Comparison of ENCODE assay signal across 21 cellular contexts in genomic region chr3:17755836-17756235, GRCh38. TPM values are rescaled to one million over a fixed set of nuclear protein-coding genes. Genes with fewer than 3 reads are reported as not detected.
DNase-seq lines count a peak whose midpoint lies in the region; ATAC-seq and TF ChIP-seq lines count a peak whose summit lies in the region.
"Had no signal": no experiment of that assay in that cellular context is flagged by ENCODE, and none has a peak within 500 bp of the region (broad histone marks: within the 10 kb centered on the region; RNA-seq: fewer than 3 reads in every experiment).

No MANE protein-coding gene starts in this region.

- intact Hi-C loops in CD4-positive, alpha-beta memory T cell (cut with micrococcal nuclease): no loop called here

- no peak for TF ChIP-seq CTCF in OCI-LY3 (IDR thresholded peaks at IDR 0.05; ENCODE audit: low read depth, low read length)

- H3K23ac ChIP-seq in mesendoderm (ENCODE audit: low read length): no peak overlapping the region

- no peaks in the 10 kb centered on the region for H3K27me3 ChIP-seq in CD4-positive, alpha-beta memory T cell (ENCODE audit: insufficient read depth, low read length)
- peaks cover 40% of the 10 kb centered on the region for H3K27me3 ChIP-seq in OCI-LY3 (ENCODE audit: low read depth, low read length)
- H3K27me3 ChIP-seq in mesendoderm (ENCODE audit: insufficient read depth, low read length, poor library complexity): no peaks in the 10 kb centered on the region
- H3K27me3 ChIP-seq: Peyer's patch, right atrium auricular region, vagina had no signal

- H3K27ac Mint-ChIP-seq in CD4-positive, alpha-beta memory T cell: no peak overlapping the region
- H3K27ac Mint-ChIP-seq: activated CD4-positive, alpha-beta T cell treated with anti-CD3 and anti-CD28 coated beads for 36 hours had no signal

- H3K4me1 Mint-ChIP-seq in CD4-positive, alpha-beta memory T cell: peaks cover 7 to 12% (median 8%) of the 10 kb centered on the region in 4 donors

- no peak overlapping the region for H2AK5ac ChIP-seq in mesendoderm (ENCODE audit: low read length)

- H3K27me3 Mint-ChIP-seq in CD4-positive, alpha-beta memory T cell: no peaks in the 10 kb centered on the region
- H3K27me3 Mint-ChIP-seq: activated CD4-positive, alpha-beta T cell treated with anti-CD3 and anti-CD28 coated beads for 36 hours had no signal

- H3K9me3 ChIP-seq in CD4-positive, alpha-beta memory T cell (ENCODE audit: control insufficient read depth in 1 of 2, low read length in 2 of 2): no peaks in the 10 kb centered on the region
- no peaks in the 10 kb centered on the region for H3K9me3 ChIP-seq in OCI-LY3 (ENCODE audit: insufficient read depth, low read length)
- H3K9me3 ChIP-seq: mucosa of descending colon, Peyer's patch, right atrium auricular region, vagina had no signal

- H3K56ac ChIP-seq in mesendoderm (ENCODE audit: low read length): no peak overlapping the region

- H3K79me2 ChIP-seq in OCI-LY3 (ENCODE audit: low read length) (no peaks in the 10 kb centered on the region), mesendoderm (ENCODE audit: control insufficient read depth, insufficient read depth, low read length) (no peaks in the 10 kb centered on the region)

- H2BK120ac ChIP-seq in mesendoderm (ENCODE audit: low read depth, low read length): no peak overlapping the region

- no peak overlapping the region for H3K27ac ChIP-seq in CD4-positive, alpha-beta memory T cell (ENCODE audit: low read depth, low read length)
- H3K27ac ChIP-seq in OCI-LY3 (ENCODE audit: low read length) (no peak overlapping the region), mesendoderm (ENCODE audit: low read depth, low read length) (no peak overlapping the region)
- H3K27ac ChIP-seq: HL-60, Peyer's patch, right atrium auricular region, vagina had no signal

- H3K9ac ChIP-seq in OCI-LY3 (ENCODE audit: low read length) (no peak overlapping the region), mesendoderm (ENCODE audit: low read length) (no peak overlapping the region)

- CTCF ChIA-PET in CD4-positive, alpha-beta memory T cell (lab: Charles Lee; ENCODE audit: partially characterized antibody): no interaction called here

- ATAC-seq in GM19452 (IDR thresholded peaks at IDR 0.05; ENCODE audit: unreplicated experiment): peak; percentile 66
- peak; percentile 63 for ATAC-seq in HG02870 (IDR thresholded peaks at IDR 0.05; ENCODE audit: unreplicated experiment)
- ATAC-seq in GM21390 (IDR thresholded peaks at IDR 0.05; ENCODE audit: unreplicated experiment): no peak
- ATAC-seq: activated CD4-positive, alpha-beta T cell treated with anti-CD3 and anti-CD28 coated beads for 36 hours; left cardiac atrium; mucosa of descending colon had no signal

- H3K36me3 Mint-ChIP-seq in CD4-positive, alpha-beta memory T cell: no peaks in the 10 kb centered on the region

- H3K4ac ChIP-seq in mesendoderm (ENCODE audit: low read depth, low read length): no peak overlapping the region

- H4K20me1 ChIP-seq in OCI-LY3 (ENCODE audit: insufficient read depth, low read length): peaks cover 5% of the 10 kb centered on the region; the same call in 1 of the 2 replicates

- H3K4me2 ChIP-seq in OCI-LY3 (ENCODE audit: low read length) (0 out of 2 replicates have a peak overlapping the region, but pooled peaks have one; percentile 1), mesendoderm (ENCODE audit: low read length) (no peak overlapping the region)

- H3K9me3 Mint-ChIP-seq in CD4-positive, alpha-beta memory T cell: no peaks in the 10 kb centered on the region

- no peak overlapping the region for H2BK15ac ChIP-seq in mesendoderm (replicated peaks; ENCODE audit: low read depth)

- no peak overlapping the region for H3K4me3 ChIP-seq in CD4-positive, alpha-beta memory T cell (ENCODE audit: low read length in 2 of 2)
- no peak overlapping the region for H3K4me3 ChIP-seq in OCI-LY3 (ENCODE audit: low read length)
- H3K4me3 ChIP-seq in mesendoderm (ENCODE audit: low read length): no peak overlapping the region
- H3K4me3 ChIP-seq: mucosa of descending colon, Peyer's patch, right atrium auricular region, vagina had no signal

- no peak overlapping the region for H3K4me3 Mint-ChIP-seq in CD4-positive, alpha-beta memory T cell
- H3K4me3 Mint-ChIP-seq: activated CD4-positive, alpha-beta T cell treated with anti-CD3 and anti-CD28 coated beads for 36 hours had no signal

- no CpG with 5 or more reads among the region's 1 CpG for WGBS in mesendoderm (ENCODE audit: extremely low coverage, insufficient coverage, low lambda C conversion rate)

- H3K36me3 ChIP-seq in CD4-positive, alpha-beta memory T cell (ENCODE audit: insufficient read depth, low read length): no peaks in the 10 kb centered on the region
- H3K36me3 ChIP-seq in OCI-LY3 (replicated peaks; ENCODE audit: low read depth, low read length) (no peaks in the 10 kb centered on the region), mesendoderm (ENCODE audit: control insufficient read depth, insufficient read depth, low read length) (no peaks in the 10 kb centered on the region)
- H3K36me3 ChIP-seq: Peyer's patch, right atrium auricular region, vagina had no signal

- no peak overlapping the region for H2BK5ac ChIP-seq in mesendoderm (ENCODE audit: low read length)

- H3K18ac ChIP-seq in mesendoderm (ENCODE audit: low read length): no peak overlapping the region

- H4K5ac ChIP-seq in mesendoderm (ENCODE audit: low read length): no peak overlapping the region

- POLR2A ChIA-PET in CD4-positive, alpha-beta memory T cell (lab: Charles Lee; ENCODE audit: partially characterized antibody): interaction anchor here (2.1 kb wide), 1 partner anchor 13 kb away, joined by 8 read pairs; the partner anchor contains the start of gene TBC1D5

- peaks cover 10% of the 10 kb centered on the region for H3K4me1 ChIP-seq in CD4-positive, alpha-beta memory T cell (ENCODE audit: insufficient read depth, low read length)
- peaks cover 27% of the 10 kb centered on the region for H3K4me1 ChIP-seq in OCI-LY3 (ENCODE audit: low read length)
- H3K4me1 ChIP-seq in mesendoderm (ENCODE audit: control insufficient read depth, low read depth, low read length): no peaks in the 10 kb centered on the region
- H3K4me1 ChIP-seq: Peyer's patch, right atrium auricular region had no signal

- H3K79me1 ChIP-seq in mesendoderm (ENCODE audit: low read length): no peaks in the 10 kb centered on the region

- DNase-seq in CD4-positive, alpha-beta memory T cell: peak in 4 of 5 donors; percentile 25 to 35 (median 32)
- no peak for DNase-seq in medulla oblongata (ENCODE audit: extremely low spot score)
- DNase-seq in NCI-H774 (lab: John Stamatoyannopoulos, UW): no peak
- no peak for DNase-seq in mesendoderm
- DNase-seq: activated CD4-positive, alpha-beta T cell treated with anti-CD3 and anti-CD28 coated beads for 36 hours; activated naive CD4-positive, alpha-beta T cell treated with Interleukin-2 at 50 U/mL for 16 hours; DMS53; foreskin fibroblast; H7; KG1; left cardiac atrium; mucosa of descending colon; NCI-H748 treated with DMSO at 0.1 percent for 48 hours; Peyer's patch had no signal

- no peak overlapping the region for H2AFZ ChIP-seq in OCI-LY3 (ENCODE audit: low read depth, low read length)

- H4K8ac ChIP-seq in mesendoderm (ENCODE audit: low read depth, low read length): no peak overlapping the region

RNA-seq across cellular contexts. Expression of gene TBC1D5, which starts 13.4 kb away (rescaled TPM):
- total RNA-seq in CD4-positive, alpha-beta memory T cell: 10 to 100 TPM; 46.6 to 52.2 TPM
- polyA plus RNA-seq in CD4-positive, alpha-beta memory T cell: 10 to 100 TPM; 21.2 to 40.1 TPM
- polyA plus RNA-seq in mesendoderm (2013, experiment 1 of 2): 13.6 TPM
- polyA plus RNA-seq in mesendoderm (2013, experiment 2 of 2): 14.7 TPM

Comparison
In these comparisons a context has a peak if more than half of its experiments do, and no peak if none do; other contexts are left out.
1. DNase-seq: peak in CD4-positive, alpha-beta memory T cell (4 of 5); none in medulla oblongata (single experiment), NCI-H774 (single experiment) and mesendoderm (single experiment).